In genomic region chr2:10026940-10027569, GRCh38 we compare ENCODE assay signal across 24 cellular contexts. TPM values are rescaled to one million over a fixed set of nuclear protein-coding genes. Genes with fewer than 3 reads are reported as not detected.
"Had no signal": no experiment of that assay in that cellular context is flagged by ENCODE, and none has a peak within 500 bp of the region (broad histone marks: within the 10 kb centered on the region; RNA-seq: fewer than 3 reads in every experiment).

No MANE protein-coding gene starts in this region.

- FAIRE-seq: keratinocyte had no signal

- H3K4me3 Mint-ChIP-seq: activated B cell treated with CpG ODN at 0.5 μM for 24 hours, neural crest cell had no signal

- H3K27me3 Mint-ChIP-seq: activated B cell treated with CpG ODN at 0.5 μM for 24 hours had no signal

- H3K4me1 ChIP-seq: ascending aorta, uterus had no signal

- H3K27me3 ChIP-seq: ascending aorta, esophagus squamous epithelium, ovary, spleen, tibial nerve, uterus had no signal

- H3K36me3 ChIP-seq: ascending aorta, esophagus squamous epithelium, ovary, spleen, tibial nerve, uterus had no signal

- H3K27ac ChIP-seq: ovary, SK-N-MC, uterus had no signal

- H3K4me3 ChIP-seq: ascending aorta, esophagus squamous epithelium, ovary, SK-N-MC, spleen, tibial nerve, uterus had no signal

- H3K9me3 ChIP-seq: ascending aorta, esophagus squamous epithelium, ovary, spleen, tibial nerve, uterus had no signal

- H3K27ac Mint-ChIP-seq: activated B cell treated with CpG ODN at 0.5 μM for 24 hours had no signal

- ATAC-seq: left lobe of liver had no signal

- DNase-seq: activated B cell treated with CpG ODN at 0.5 μM for 24 hours; activated CD4-positive, alpha-beta T cell treated with anti-CD3 and anti-CD28 coated beads for 48 hours; activated CD8-positive, alpha-beta memory T cell treated with anti-CD3 and anti-CD28 coated beads for 24 hours; activated CD8-positive, alpha-beta memory T cell treated with anti-CD3 and anti-CD28 coated beads, Interleukin-2, amount 50 U/mL, for 48 hours; activated effector memory CD4-positive, alpha-beta T cell treated with Interleukin-2 at 50 U/mL for 16 hours; activated naive CD4-positive, alpha-beta T cell treated with anti-CD3 and anti-CD28 coated beads, Interleukin-2, amount 50 U/mL, for 16 hours; activated T-cell treated with anti-CD3 and anti-CD28 coated beads, Interleukin-2, amount 50 U/mL, for 48 hours; cerebellar nuclear complex; cortex of kidney; effector memory CD4-positive, alpha-beta T cell; esophagus squamous epithelium; hypothalamus; mammary epithelial cell; ovary; spleen; stimulated activated CD4-positive, alpha-beta T cell treated with anti-CD3 and anti-CD28 coated beads, Interleukin-4, amount 100 ng/mL, for 4 hours; stimulated activated naive CD4-positive, alpha-beta T cell treated with Interleukin-2 at 50 U/mL for 16 hours; uterus had no signal

- H3K9me3 Mint-ChIP-seq: activated B cell treated with CpG ODN at 0.5 μM for 24 hours, neural crest cell had no signal

RNA-seq across cellular contexts. Expression of gene CYS1, which starts 53.2 kb away (rescaled TPM):
- total RNA-seq: neural crest cell had no signal
